8 cellular contexts compared by ENCODE assay signal in genomic region chr14:50529288-50530179, GRCh38. TPM values are rescaled to one million over a fixed set of nuclear protein-coding genes. Genes with fewer than 3 reads are reported as not detected.
DNase-seq lines count a peak whose midpoint lies in the region.

No MANE protein-coding gene starts in this region.

- no peaks in the 10 kb centered on the region for H3K27me3 ChIP-seq in iPS-15b (ENCODE audit: control insufficient read depth, insufficient read depth, low read length)

- intact Hi-C loops in activated CD4-positive, alpha-beta T cell treated with anti-CD3 and anti-CD28 coated beads, Interleukin-2, amount 10 ng/mL, durations not matched to agents 24 days and 14 days (cut with micrococcal nuclease) = loop anchor here (5.0 kb wide), 5 partner anchors 412 to 942 kb away; partner anchors contain the start of genes KLHDC2, RPS29 and VCPKMT

- H3K36me3 Mint-ChIP-seq in activated CD4-positive, alpha-beta T cell treated with anti-CD3 and anti-CD28 coated beads, Interleukin-2, amount 10 ng/mL, durations not matched to agents 24 days and 14 days (ENCODE audit: low read depth) = peaks cover 21% of the 10 kb centered on the region
- peaks cover 9% of the 10 kb centered on the region for H3K36me3 Mint-ChIP-seq in activated naive CD8-positive, alpha-beta T cell

- H3K27ac Mint-ChIP-seq in activated CD4-positive, alpha-beta T cell treated with anti-CD3 and anti-CD28 coated beads, Interleukin-2, amount 10 ng/mL, durations not matched to agents 24 days and 14 days = no peak overlapping the region
- peak overlapping the region; percentile 17 for H3K27ac Mint-ChIP-seq in activated naive CD8-positive, alpha-beta T cell

- H3K4me1 ChIP-seq in iPS-15b (ENCODE audit: control insufficient read depth, insufficient read depth, low read length) = peaks cover 12% of the 10 kb centered on the region

- H3K27me3 Mint-ChIP-seq in activated CD4-positive, alpha-beta T cell treated with anti-CD3 and anti-CD28 coated beads, Interleukin-2, amount 10 ng/mL, durations not matched to agents 24 days and 14 days = peaks cover 9% of the 10 kb centered on the region
- no peaks in the 10 kb centered on the region for H3K27me3 Mint-ChIP-seq in activated naive CD8-positive, alpha-beta T cell

- no peaks in the 10 kb centered on the region for H3K9me3 ChIP-seq in iPS-15b (ENCODE audit: control insufficient read depth, insufficient read depth, low read length)

- H3K36me3 ChIP-seq in iPS-15b (ENCODE audit: control insufficient read depth, insufficient read depth, low read length) = no peaks in the 10 kb centered on the region

- H3K4me1 Mint-ChIP-seq in activated CD4-positive, alpha-beta T cell treated with anti-CD3 and anti-CD28 coated beads, Interleukin-2, amount 10 ng/mL, durations not matched to agents 24 days and 14 days = peaks cover 47% of the 10 kb centered on the region
- peaks cover 67% of the 10 kb centered on the region for H3K4me1 Mint-ChIP-seq in activated naive CD8-positive, alpha-beta T cell (ENCODE audit: low read depth)

- no peak overlapping the region for H3K9ac ChIP-seq in iPS-15b (ENCODE audit: low read depth, low read length)

- H3K4me3 Mint-ChIP-seq in activated CD4-positive, alpha-beta T cell treated with anti-CD3 and anti-CD28 coated beads, Interleukin-2, amount 10 ng/mL, durations not matched to agents 24 days and 14 days = peak overlapping the region; percentile 89
- peak overlapping the region; percentile 92 for H3K4me3 Mint-ChIP-seq in activated naive CD8-positive, alpha-beta T cell

- no peaks in the 10 kb centered on the region for H3K9me3 Mint-ChIP-seq in activated CD4-positive, alpha-beta T cell treated with anti-CD3 and anti-CD28 coated beads, Interleukin-2, amount 10 ng/mL, durations not matched to agents 24 days and 14 days
- H3K9me3 Mint-ChIP-seq in activated naive CD8-positive, alpha-beta T cell (ENCODE audit: low read depth) = no peaks in the 10 kb centered on the region

- peak overlapping the region; percentile 2 for H3K4me3 ChIP-seq in iPS-15b (ENCODE audit: low read depth, low read length)

- DNase-seq in activated CD4-positive, alpha-beta T cell treated with anti-CD3 and anti-CD28 coated beads, Interleukin-2, amount 10 ng/mL, durations not matched to agents 24 days and 14 days = no peak
- no peak for DNase-seq in activated CD4-positive, alpha-beta T cell treated with anti-CD3 and anti-CD28 coated beads for 1 hour
- peak; percentile 34 for DNase-seq in superior temporal gyrus (ENCODE audit: extremely low spot score)
- no peak for DNase-seq in activated CD8-positive, alpha-beta memory T cell treated with anti-CD3 and anti-CD28 coated beads, Interleukin-2, amount 50 U/mL, for 48 hours
- no peak for DNase-seq in islet precursor cell
- DNase-seq in NCI-H510A treated with DMSO at 0.1 percent for 48 hours (lab: John Stamatoyannopoulos, UW) = no peak

RNA-seq across cellular contexts. Expression of gene MAP4K5, which starts 2.8 kb away (rescaled TPM):
- total RNA-seq in activated CD4-positive, alpha-beta T cell treated with anti-CD3 and anti-CD28 coated beads, Interleukin-2, amount 10 ng/mL, durations not matched to agents 24 days and 14 days = 24.3 and 24.6 TPM in 2 replicates

RNA-seq across cellular contexts. Expression of gene ATL1, which starts 30.4 kb away (rescaled TPM):
- total RNA-seq in activated CD4-positive, alpha-beta T cell treated with anti-CD3 and anti-CD28 coated beads, Interleukin-2, amount 10 ng/mL, durations not matched to agents 24 days and 14 days = 0.75 and 1.0 TPM in 2 replicates
